In genomic region chr2:54106631-54107454, GRCh38 we compare ENCODE assay signal across 1 cellular context.
TF ChIP-seq lines count a peak whose summit lies in the region.

No MANE protein-coding gene starts in this region.

TF ChIP-seq in HepG2, 621 proteins besides CTCF, POLR2A, EP300 and RAD21 (continued from another document):
- TF ChIP-seq, protein P1, sequence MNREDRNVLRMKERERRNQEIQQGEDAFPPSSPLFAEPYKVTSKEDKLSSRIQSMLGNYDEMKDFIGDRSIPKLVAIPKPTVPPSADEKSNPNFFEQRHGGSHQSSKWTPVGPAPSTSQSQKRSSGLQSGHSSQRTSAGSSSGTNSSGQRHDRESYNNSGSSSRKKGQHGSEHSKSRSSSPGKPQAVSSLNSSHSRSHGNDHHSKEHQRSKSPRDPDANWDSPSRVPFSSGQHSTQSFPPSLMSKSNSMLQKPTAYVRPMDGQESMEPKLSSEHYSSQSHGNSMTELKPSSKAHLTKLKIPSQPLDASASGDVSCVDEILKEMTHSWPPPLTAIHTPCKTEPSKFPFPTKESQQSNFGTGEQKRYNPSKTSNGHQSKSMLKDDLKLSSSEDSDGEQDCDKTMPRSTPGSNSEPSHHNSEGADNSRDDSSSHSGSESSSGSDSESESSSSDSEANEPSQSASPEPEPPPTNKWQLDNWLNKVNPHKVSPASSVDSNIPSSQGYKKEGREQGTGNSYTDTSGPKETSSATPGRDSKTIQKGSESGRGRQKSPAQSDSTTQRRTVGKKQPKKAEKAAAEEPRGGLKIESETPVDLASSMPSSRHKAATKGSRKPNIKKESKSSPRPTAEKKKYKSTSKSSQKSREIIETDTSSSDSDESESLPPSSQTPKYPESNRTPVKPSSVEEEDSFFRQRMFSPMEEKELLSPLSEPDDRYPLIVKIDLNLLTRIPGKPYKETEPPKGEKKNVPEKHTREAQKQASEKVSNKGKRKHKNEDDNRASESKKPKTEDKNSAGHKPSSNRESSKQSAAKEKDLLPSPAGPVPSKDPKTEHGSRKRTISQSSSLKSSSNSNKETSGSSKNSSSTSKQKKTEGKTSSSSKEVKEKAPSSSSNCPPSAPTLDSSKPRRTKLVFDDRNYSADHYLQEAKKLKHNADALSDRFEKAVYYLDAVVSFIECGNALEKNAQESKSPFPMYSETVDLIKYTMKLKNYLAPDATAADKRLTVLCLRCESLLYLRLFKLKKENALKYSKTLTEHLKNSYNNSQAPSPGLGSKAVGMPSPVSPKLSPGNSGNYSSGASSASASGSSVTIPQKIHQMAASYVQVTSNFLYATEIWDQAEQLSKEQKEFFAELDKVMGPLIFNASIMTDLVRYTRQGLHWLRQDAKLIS (CRISPR knock-in tag; IDR thresholded peaks at IDR 0.05), result no peak
- TF ChIP-seq PBX3 (CRISPR knock-in tag; IDR thresholded peaks at IDR 0.05; ENCODE audit: borderline replicate concordance), result no peak
- no peak for TF ChIP-seq ZNF205 (CRISPR knock-in tag; IDR thresholded peaks at IDR 0.05)
- TF ChIP-seq ZNF563 (CRISPR knock-in tag; IDR thresholded peaks at IDR 0.05), result 0 out of 2 replicates have a peak, but pooled peaks have one; percentile 25
- no peak for TF ChIP-seq ZNF780A (CRISPR knock-in tag; IDR thresholded peaks at IDR 0.05)
- no peak for TF ChIP-seq YEATS2 (CRISPR knock-in tag; IDR thresholded peaks at IDR 0.05; ENCODE audit: borderline replicate concordance)
- TF ChIP-seq, protein P2, sequence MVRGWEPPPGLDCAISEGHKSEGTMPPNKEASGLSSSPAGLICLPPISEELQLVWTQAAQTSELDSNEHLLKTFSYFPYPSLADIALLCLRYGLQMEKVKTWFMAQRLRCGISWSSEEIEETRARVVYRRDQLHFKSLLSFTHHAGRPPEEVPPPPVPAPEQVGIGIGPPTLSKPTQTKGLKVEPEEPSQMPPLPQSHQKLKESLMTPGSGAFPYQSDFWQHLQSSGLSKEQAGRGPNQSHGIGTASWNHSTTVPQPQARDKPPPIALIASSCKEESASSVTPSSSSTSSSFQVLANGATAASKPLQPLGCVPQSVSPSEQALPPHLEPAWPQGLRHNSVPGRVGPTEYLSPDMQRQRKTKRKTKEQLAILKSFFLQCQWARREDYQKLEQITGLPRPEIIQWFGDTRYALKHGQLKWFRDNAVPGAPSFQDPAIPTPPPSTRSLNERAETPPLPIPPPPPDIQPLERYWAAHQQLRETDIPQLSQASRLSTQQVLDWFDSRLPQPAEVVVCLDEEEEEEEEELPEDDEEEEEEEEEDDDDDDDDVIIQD (CRISPR knock-in tag; IDR thresholded peaks at IDR 0.05; ENCODE audit: low read depth), result no peak
- TF ChIP-seq ZNF124 (CRISPR knock-in tag; IDR thresholded peaks at IDR 0.05), result no peak
- TF ChIP-seq, protein P3, sequence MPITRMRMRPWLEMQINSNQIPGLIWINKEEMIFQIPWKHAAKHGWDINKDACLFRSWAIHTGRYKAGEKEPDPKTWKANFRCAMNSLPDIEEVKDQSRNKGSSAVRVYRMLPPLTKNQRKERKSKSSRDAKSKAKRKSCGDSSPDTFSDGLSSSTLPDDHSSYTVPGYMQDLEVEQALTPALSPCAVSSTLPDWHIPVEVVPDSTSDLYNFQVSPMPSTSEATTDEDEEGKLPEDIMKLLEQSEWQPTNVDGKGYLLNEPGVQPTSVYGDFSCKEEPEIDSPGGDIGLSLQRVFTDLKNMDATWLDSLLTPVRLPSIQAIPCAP (CRISPR knock-in tag; IDR thresholded peaks at IDR 0.05; ENCODE audit: low read depth), result no peak
- no peak for TF ChIP-seq LBX2 (CRISPR knock-in tag; IDR thresholded peaks at IDR 0.05; ENCODE audit: borderline replicate concordance)
- TF ChIP-seq FOSL2 (CRISPR knock-in tag; IDR thresholded peaks at IDR 0.05), result no peak
- TF ChIP-seq MAX (IDR thresholded peaks at IDR 0.05), result no peak
- peak; percentile 70 for TF ChIP-seq SMC3 (IDR thresholded peaks at IDR 0.05; ENCODE audit: low read length)
- TF ChIP-seq KAT8 (CRISPR knock-in tag; IDR thresholded peaks at IDR 0.05), result 0 out of 2 replicates have a peak, but pooled peaks have one; percentile 12
- TF ChIP-seq, protein P4, sequence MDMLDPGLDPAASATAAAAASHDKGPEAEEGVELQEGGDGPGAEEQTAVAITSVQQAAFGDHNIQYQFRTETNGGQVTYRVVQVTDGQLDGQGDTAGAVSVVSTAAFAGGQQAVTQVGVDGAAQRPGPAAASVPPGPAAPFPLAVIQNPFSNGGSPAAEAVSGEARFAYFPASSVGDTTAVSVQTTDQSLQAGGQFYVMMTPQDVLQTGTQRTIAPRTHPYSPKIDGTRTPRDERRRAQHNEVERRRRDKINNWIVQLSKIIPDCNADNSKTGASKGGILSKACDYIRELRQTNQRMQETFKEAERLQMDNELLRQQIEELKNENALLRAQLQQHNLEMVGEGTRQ (IDR thresholded peaks at IDR 0.05; ENCODE audit: low read depth, low read length), result no peak
- TF ChIP-seq, protein P4 (CRISPR knock-in tag; IDR thresholded peaks at IDR 0.05; ENCODE audit: borderline replicate concordance), result no peak
- no peak for TF ChIP-seq CREB1 (IDR thresholded peaks at IDR 0.05)
- 0 out of 2 replicates have a peak, but pooled peaks have one; percentile 10 for TF ChIP-seq CREB1 (CRISPR knock-in tag; IDR thresholded peaks at IDR 0.05)
- no peak for TF ChIP-seq HCFC1 (IDR thresholded peaks at IDR 0.05; ENCODE audit: low read depth, low read length)
- no peak for TF ChIP-seq NFYB (CRISPR knock-in tag; IDR thresholded peaks at IDR 0.05)
- 0 out of 2 replicates have a peak, but pooled peaks have one; percentile 37 for TF ChIP-seq RFXANK (CRISPR knock-in tag; IDR thresholded peaks at IDR 0.05)
- no peak for TF ChIP-seq RARG (CRISPR knock-in tag; IDR thresholded peaks at IDR 0.05; ENCODE audit: low read depth)
- peak in 1 of 2 experiments; percentile 25; a peak in 1 of 4 replicates for TF ChIP-seq KLF16 (CRISPR knock-in tag; IDR thresholded peaks at IDR 0.05)
- no peak for TF ChIP-seq ZNF10 (CRISPR knock-in tag; IDR thresholded peaks at IDR 0.05; ENCODE audit: borderline replicate concordance, low read depth)
- TF ChIP-seq ZNF235 (CRISPR knock-in tag; IDR thresholded peaks at IDR 0.05; ENCODE audit: borderline replicate concordance), result no peak
- no peak for TF ChIP-seq NCOA2 (CRISPR knock-in tag; IDR thresholded peaks at IDR 0.05)
- no peak for TF ChIP-seq ZKSCAN5 (CRISPR knock-in tag; IDR thresholded peaks at IDR 0.05)
- TF ChIP-seq KLF6 (CRISPR knock-in tag; IDR thresholded peaks at IDR 0.05), result no peak
- TF ChIP-seq, protein P5, sequence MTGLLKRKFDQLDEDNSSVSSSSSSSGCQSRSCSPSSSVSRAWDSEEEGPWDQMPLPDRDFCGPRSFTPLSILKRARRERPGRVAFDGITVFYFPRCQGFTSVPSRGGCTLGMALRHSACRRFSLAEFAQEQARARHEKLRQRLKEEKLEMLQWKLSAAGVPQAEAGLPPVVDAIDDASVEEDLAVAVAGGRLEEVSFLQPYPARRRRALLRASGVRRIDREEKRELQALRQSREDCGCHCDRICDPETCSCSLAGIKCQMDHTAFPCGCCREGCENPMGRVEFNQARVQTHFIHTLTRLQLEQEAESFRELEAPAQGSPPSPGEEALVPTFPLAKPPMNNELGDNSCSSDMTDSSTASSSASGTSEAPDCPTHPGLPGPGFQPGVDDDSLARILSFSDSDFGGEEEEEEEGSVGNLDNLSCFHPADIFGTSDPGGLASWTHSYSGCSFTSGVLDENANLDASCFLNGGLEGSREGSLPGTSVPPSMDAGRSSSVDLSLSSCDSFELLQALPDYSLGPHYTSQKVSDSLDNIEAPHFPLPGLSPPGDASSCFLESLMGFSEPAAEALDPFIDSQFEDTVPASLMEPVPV (CRISPR knock-in tag; IDR thresholded peaks at IDR 0.05), result no peak
- no peak for TF ChIP-seq RFX3 (CRISPR knock-in tag; IDR thresholded peaks at IDR 0.05)
- TF ChIP-seq SNAPC2 (CRISPR knock-in tag; IDR thresholded peaks at IDR 0.05), result 0 out of 2 replicates have a peak, but pooled peaks have one; percentile 29
- no peak for TF ChIP-seq ZNF558 (CRISPR knock-in tag; IDR thresholded peaks at IDR 0.05; ENCODE audit: borderline replicate concordance)
